Comparison of ENCODE assay signal across 19 cellular contexts in genomic region chr14:80152166-80152565, GRCh38. TPM values are rescaled to one million over a fixed set of nuclear protein-coding genes. Genes with fewer than 3 reads are reported as not detected.
DNase-seq lines count a peak whose midpoint lies in the region; ATAC-seq, FAIRE-seq and TF ChIP-seq lines count a peak whose summit lies in the region.
"Had no signal": no experiment of that assay in that cellular context is flagged by ENCODE, and none has a peak within 500 bp of the region (broad histone marks: within the 10 kb centered on the region; RNA-seq: fewer than 3 reads in every experiment).

No MANE protein-coding gene starts in this region.

- H3K36me3 ChIP-seq in PC-9 (ENCODE audit: low read depth) (no peaks in the 10 kb centered on the region), keratinocyte (ENCODE audit: control insufficient read depth in 2 of 2, extremely low read depth in 1 of 2, insufficient read depth in 2 of 2, low read length in 2 of 2) (no peaks in the 10 kb centered on the region)
- H3K36me3 ChIP-seq: BE2C, HAP-1 had no signal

- H3K79me2 ChIP-seq in PC-9 (ENCODE audit: low read depth) (no peaks in the 10 kb centered on the region), keratinocyte (ENCODE audit: control insufficient read depth, insufficient read depth, low read length) (no peaks in the 10 kb centered on the region)

- H3K9me1 ChIP-seq in keratinocyte (ENCODE audit: control insufficient read depth, extremely low read depth, insufficient read depth, low read length) = no peaks in the 10 kb centered on the region

- H3F3A ChIP-seq in PC-9 (ENCODE audit: insufficient read depth, low read depth) = peaks cover 4% of the 10 kb centered on the region; the same call in 1 of the 2 replicates

- dilution Hi-C loops in keratinocyte (cut with MboI; ENCODE audit: extremely low pct_ligation_motif_present, low sequenced_read_pairs) = no loop called here

- H3K27ac ChIP-seq in PC-9 (no peak overlapping the region), keratinocyte (ENCODE audit: control insufficient read depth, insufficient read depth, low read length) (peak overlapping the region; percentile 70)
- H3K27ac ChIP-seq: C4-2B, HL-60 had no signal

- TF ChIP-seq CTCF in PC-9 (conservative IDR thresholded peaks at IDR 0.05) (no peak), keratinocyte (optimal IDR thresholded peaks at IDR 0.05 in 1 of 3, IDR thresholded peaks at IDR 0.05 in 1 of 3, conservative IDR thresholded peaks at IDR 0.05 in 1 of 3; ENCODE audit: extremely low read depth in 1 of 3, insufficient read depth in 2 of 3, low read length in 3 of 3) (no peak), type B pancreatic cell (conservative IDR thresholded peaks at IDR 0.05) (no peak)

- no peak overlapping the region for H2AFZ ChIP-seq in PC-9
- peak overlapping the region; percentile 45 for H2AFZ ChIP-seq in keratinocyte (ENCODE audit: control insufficient read depth, low read length)

- H3K4me2 ChIP-seq in PC-9 (peak overlapping the region; percentile 56), keratinocyte (ENCODE audit: control insufficient read depth, extremely low read depth, insufficient read depth, low read depth, low read length) (peak overlapping the region; percentile 47)

- peak overlapping the region; percentile 44 for H3K4me3 Mint-ChIP-seq in type B pancreatic cell
- no peak overlapping the region for H3K4me3 Mint-ChIP-seq in activated T-helper 17 cell treated with anti-CD3 and anti-CD28 coated beads, Interleukin-2, amount 50 U/mL, for 72 hours
- H3K4me3 Mint-ChIP-seq: CD4-positive, alpha-beta memory T cell; HFFc6 had no signal

- H3K9me3 ChIP-seq in PC-9 (ENCODE audit: insufficient read depth, low read depth) (peaks cover 5% of the 10 kb centered on the region; the same call in 1 of the 2 replicates), keratinocyte (ENCODE audit: control insufficient read depth, low read depth, low read length) (no peaks in the 10 kb centered on the region)
- H3K9me3 ChIP-seq: BE2C, HAP-1 had no signal

- peaks cover 14% of the 10 kb centered on the region for H3K4me1 ChIP-seq in PC-9 (replicated peaks; ENCODE audit: insufficient read depth)
- peaks cover 26% of the 10 kb centered on the region for H3K4me1 ChIP-seq in keratinocyte (ENCODE audit: control insufficient read depth, extremely low read depth, insufficient read depth, low read length)
- H3K4me1 ChIP-seq: BE2C, HAP-1 had no signal

- DNase-seq in PC-9 (peak in 1 of 2 experiments; percentile 68), dedifferentiated amniotic fluid mesenchymal stem cell (ENCODE audit: extremely low spot score) (peak; percentile 27), keratinocyte (ENCODE audit: low read depth, low spot score) (no peak), type B pancreatic cell (ENCODE audit: extremely low spot score, unreplicated experiment) (no peak), NCI-H2227 (lab: John Stamatoyannopoulos, UW; ENCODE audit: unreplicated experiment) (no peak), cerebellar nuclear complex (lab: John Stamatoyannopoulos, UW) (no peak)
- DNase-seq: BE2C; CD4-positive, alpha-beta memory T cell; DMS79; GOT3; HFFc6 had no signal

- H3K27ac Mint-ChIP-seq in type B pancreatic cell = peak overlapping the region; percentile 64
- no peak overlapping the region for H3K27ac Mint-ChIP-seq in activated T-helper 17 cell treated with anti-CD3 and anti-CD28 coated beads, Interleukin-2, amount 50 U/mL, for 72 hours
- H3K27ac Mint-ChIP-seq: CD4-positive, alpha-beta memory T cell; HFFc6 had no signal

- POLR2A ChIA-PET in PC-9 (lab: Charles Lee; ENCODE audit: unreplicated experiment) = interaction anchor here (0.5 kb wide), 1 partner anchor 172 kb away, joined by 7 read pairs; no protein-coding TSS in a partner anchor

- H3K36me3 Mint-ChIP-seq in type B pancreatic cell = no peaks in the 10 kb centered on the region
- H3K36me3 Mint-ChIP-seq in activated T-helper 17 cell treated with anti-CD3 and anti-CD28 coated beads, Interleukin-2, amount 50 U/mL, for 72 hours (ENCODE audit: low read depth) = no peaks in the 10 kb centered on the region
- H3K36me3 Mint-ChIP-seq: CD4-positive, alpha-beta memory T cell had no signal

- CTCF ChIA-PET in PC-9 (lab: Charles Lee) = no interaction called here

- no peaks in the 10 kb centered on the region for H4K20me1 ChIP-seq in PC-9 (ENCODE audit: insufficient read depth)
- H4K20me1 ChIP-seq in keratinocyte (ENCODE audit: control insufficient read depth, extremely low read depth, insufficient read depth, low read length) = no peaks in the 10 kb centered on the region

- intact Hi-C loops in PC-9 (cut with micrococcal nuclease; ENCODE audit: unreplicated experiment) = no loop called here

- H3K4me1 Mint-ChIP-seq in type B pancreatic cell (ENCODE audit: unreplicated experiment) = no peaks in the 10 kb centered on the region
- H3K4me1 Mint-ChIP-seq in activated T-helper 17 cell treated with anti-CD3 and anti-CD28 coated beads, Interleukin-2, amount 50 U/mL, for 72 hours = no peaks in the 10 kb centered on the region
- H3K4me1 Mint-ChIP-seq: CD4-positive, alpha-beta memory T cell had no signal

- no peaks in the 10 kb centered on the region for H3K9me2 ChIP-seq in PC-9 (ENCODE audit: insufficient read depth)

- no peak overlapping the region for H3K9ac ChIP-seq in keratinocyte (ENCODE audit: control insufficient read depth, extremely low read depth, insufficient read depth, low read length)

- BruUV-seq in PC-9 (replicated peaks; lab: Mats Ljungman, UMichigan) = no TSS peak

- FAIRE-seq in keratinocyte (lab: Jason Lieb, UNC) = peak; percentile 9
- FAIRE-seq: A204.1, GM12878, GM18507 had no signal

- no peak for ATAC-seq in activated T-helper 17 cell treated with anti-CD3 and anti-CD28 coated beads, Interleukin-2, amount 50 U/mL, for 72 hours (replicated peaks)
- ATAC-seq: GM12878 had no signal

- H3K27me3 ChIP-seq in PC-9 (ENCODE audit: insufficient read depth, low read depth) = no peaks in the 10 kb centered on the region
- no peaks in the 10 kb centered on the region for H3K27me3 ChIP-seq in keratinocyte (ENCODE audit: control insufficient read depth, extremely low read depth, insufficient read depth, low read length)
- H3K27me3 ChIP-seq: BE2C had no signal

- H3K4me3 ChIP-seq in PC-9 = no peak overlapping the region
- no peak overlapping the region for H3K4me3 ChIP-seq in keratinocyte (ENCODE audit: control insufficient read depth in 2 of 3, extremely low read depth in 1 of 3, insufficient read depth in 2 of 3, low read depth in 1 of 3, low read length in 3 of 3)
- H3K4me3 ChIP-seq: GM12878, HAP-1 had no signal

- no peaks in the 10 kb centered on the region for H3K9me3 Mint-ChIP-seq in type B pancreatic cell
- peaks cover 5% of the 10 kb centered on the region for H3K9me3 Mint-ChIP-seq in activated T-helper 17 cell treated with anti-CD3 and anti-CD28 coated beads, Interleukin-2, amount 50 U/mL, for 72 hours
- H3K9me3 Mint-ChIP-seq: HFFc6 had no signal

- H3K27me3 Mint-ChIP-seq in type B pancreatic cell = no peaks in the 10 kb centered on the region
- no peaks in the 10 kb centered on the region for H3K27me3 Mint-ChIP-seq in activated T-helper 17 cell treated with anti-CD3 and anti-CD28 coated beads, Interleukin-2, amount 50 U/mL, for 72 hours
- H3K27me3 Mint-ChIP-seq: CD4-positive, alpha-beta memory T cell had no signal

RNA-seq across cellular contexts. Expression of gene DIO2, which starts 59.1 kb away (rescaled TPM):
- total RNA-seq in PC-9 (2021) (35.0 and 48.2 TPM in 2 replicates), type B pancreatic cell (ENCODE audit: low replicate concordance) (3.5 and 7.6 TPM in 2 replicates)
- polyA plus RNA-seq in keratinocyte = 0.01 to 0.67 TPM (median 0.22 TPM) in 3 replicates
- polyA plus RNA-seq in keratinocyte (2011; ENCODE audit: low read depth) = 6.2 TPM
- polyA plus RNA-seq in keratinocyte (2011; cell fraction: cytosol; rRNA removed) = 0.07 and 0.09 TPM in 2 replicates
- 0.90 and 0.93 TPM in 2 replicates for polyA plus RNA-seq in keratinocyte (2011; cell fraction: nucleus; rRNA removed)
- 0.03 and 0.72 TPM in 2 replicates for polyA plus RNA-seq in keratinocyte (2012; ENCODE audit: low replicate concordance)
- 0.26 to 2.5 TPM (median 1.4 TPM) in 3 replicates for polyA minus RNA-seq in keratinocyte
- not detected for polyA minus RNA-seq in keratinocyte (2011; cell fraction: cytosol; rRNA and poly(A)+ RNA removed)
- polyA minus RNA-seq in keratinocyte (2011; cell fraction: nucleus; rRNA and poly(A)+ RNA removed) = 1.4 and 1.6 TPM in 2 replicates
- total RNA-seq in activated T-helper 17 cell treated with anti-CD3 and anti-CD28 coated beads, Interleukin-2, amount 50 U/mL, for 72 hours = 1 to 10 TPM in 1 of 2 donors, under 1 TPM in 1; 0.13 to 1.5 TPM
- total RNA-seq: CD4-positive, alpha-beta memory T cell; G401; GM12878 had no signal
- polyA plus RNA-seq: CD4-positive, alpha-beta memory T cell; GM12878 had no signal
